Comparison of ENCODE assay signal across 8 cellular contexts in genomic region chr20:38057351-38057972, GRCh38. TPM values are rescaled to one million over a fixed set of nuclear protein-coding genes. Genes with fewer than 3 reads are reported as not detected.
DNase-seq lines count a peak whose midpoint lies in the region; ATAC-seq and TF ChIP-seq lines count a peak whose summit lies in the region.

No MANE protein-coding gene starts in this region.

- intact Hi-C loops in gastrocnemius medialis (cut with DNase I; ENCODE audit: low total_unique reads), result loop anchor here (1.0 to 10.0 kb wide), 5 partner anchors 108 to 490 kb away; partner anchors contain the start of genes BPI and TGM2

- peak; percentile 85 to 94 (median 88) for TF ChIP-seq CTCF in gastrocnemius medialis (IDR thresholded peaks at IDR 0.05 in 4 of 5, conservative IDR thresholded peaks at IDR 0.05 in 1 of 5)

- no peaks in the 10 kb centered on the region for H3K9me3 Mint-ChIP-seq in CD8-positive, alpha-beta memory T cell

- H3K36me3 ChIP-seq in CD8-positive, alpha-beta memory T cell (ENCODE audit: insufficient read depth, low read length), result peaks cover 42% of the 10 kb centered on the region
- H3K36me3 ChIP-seq in GM23248 (ENCODE audit: low read depth) (peaks cover 36% of the 10 kb centered on the region), gastrocnemius medialis (peaks cover 0 to 51% of the 10 kb centered on the region in 2 donors)

- peaks cover 61% of the 10 kb centered on the region for H3K79me2 ChIP-seq in GM23248 (ENCODE audit: insufficient read depth)

- DNase-seq in CD8-positive, alpha-beta memory T cell, result peak; percentile 55 to 81 (median 74)
- peak; percentile 83 for DNase-seq in GM23248
- DNase-seq in NCI-H1694 treated with DMSO at 0.1 percent for 48 hours (lab: John Stamatoyannopoulos, UW), result peak; percentile 22
- DNase-seq in T-helper 9 cell, result peak; percentile 81
- peak in 50 of 58 donors; percentile 3 to 90 (median 36) for DNase-seq in anterior cingulate cortex (lab: John Stamatoyannopoulos, UW)
- DNase-seq in hepatic stellate cell (ENCODE audit: low spot score), result peak; percentile 53
- DNase-seq in gastrocnemius medialis, result peak; percentile 59 to 73

- no peaks in the 10 kb centered on the region for H3K27me3 Mint-ChIP-seq in CD8-positive, alpha-beta memory T cell

- no peak overlapping the region for H3K4me3 Mint-ChIP-seq in CD8-positive, alpha-beta memory T cell

- no peaks in the 10 kb centered on the region for H3K27me3 ChIP-seq in CD8-positive, alpha-beta memory T cell (ENCODE audit: insufficient read depth, low read length, poor library complexity, severe bottlenecking)
- H3K27me3 ChIP-seq in GM23248 (replicated peaks; ENCODE audit: insufficient read depth) (no peaks in the 10 kb centered on the region), gastrocnemius medialis (no peaks in the 10 kb centered on the region)

- H3K27ac Mint-ChIP-seq in CD8-positive, alpha-beta memory T cell, result peak overlapping the region in 7 of 8 donors; percentile 13 to 85 (median 47)

- H3K4me2 ChIP-seq in GM23248 (ENCODE audit: unreplicated experiment), result no peak overlapping the region

- H3K9me2 ChIP-seq in GM23248 (ENCODE audit: insufficient read depth), result no peaks in the 10 kb centered on the region

- H3K9me3 ChIP-seq in CD8-positive, alpha-beta memory T cell (ENCODE audit: low read length), result no peaks in the 10 kb centered on the region
- no peaks in the 10 kb centered on the region for H3K9me3 ChIP-seq in GM23248 (ENCODE audit: low read depth)
- no peaks in the 10 kb centered on the region for H3K9me3 ChIP-seq in gastrocnemius medialis

- POLR2A ChIA-PET in CD8-positive, alpha-beta memory T cell (lab: Charles Lee), result no interaction called here

- no peak overlapping the region for H3K9ac ChIP-seq in GM23248

- peaks cover 8 to 60% (median 16%) of the 10 kb centered on the region in 3 donors for H3K36me3 Mint-ChIP-seq in CD8-positive, alpha-beta memory T cell

- H3K27ac ChIP-seq in CD8-positive, alpha-beta memory T cell (ENCODE audit: low read depth, low read length), result no peak overlapping the region
- H3K27ac ChIP-seq in GM23248 (no peak overlapping the region), gastrocnemius medialis (peak overlapping the region in 3 of 4 donors; percentile 8 to 42 (median 14))

- CTCF ChIA-PET in CD8-positive, alpha-beta memory T cell (lab: Charles Lee), result interaction anchor here (0.6 to 3.1 kb wide), 16 partner anchors 9 to 167 kb away, joined by 3 to 33 read pairs (median 4); no protein-coding TSS in a partner anchor

- TF ChIP-seq POLR2A in gastrocnemius medialis (IDR thresholded peaks at IDR 0.05), result no peak

- in situ Hi-C loops in GM23248 (cut with MboI), result loop anchor here (10.0 kb wide), 2 partner anchors 267 to 357 kb away; no protein-coding TSS in a partner anchor
- in situ Hi-C loops in gastrocnemius medialis (cut with MboI; ENCODE audit: low sequenced_read_pairs in 4 of 4), result loop anchor here (5.0 to 25.0 kb wide), 5 partner anchors 105 to 280 kb away; partner anchors contain the start of genes TGM2 (in 2 of the 4) and LBP (in 1 of the 4)

- peaks cover 11% of the 10 kb centered on the region; the same call in 1 of the 2 replicates for H4K20me1 ChIP-seq in GM23248 (ENCODE audit: insufficient read depth)

- ATAC-seq in gastrocnemius medialis, result peak; percentile 67 to 90
- ATAC-seq in HG03025 (IDR thresholded peaks at IDR 0.05; ENCODE audit: low FRiP score, unreplicated experiment), result no peak

- 16 to 20% methylated on average over 7 of the region's 7 CpGs for WGBS in GM23248 (ENCODE audit: low coverage in 1 of 2, low lambda C conversion rate in 2 of 2, missing lambda C conversion rate in 2 of 2), 2 experiments

- peaks cover 25% of the 10 kb centered on the region; the same call in 1 of the 2 replicates for H3F3A ChIP-seq in GM23248 (ENCODE audit: insufficient read depth)

- H3K4me1 ChIP-seq in CD8-positive, alpha-beta memory T cell (ENCODE audit: insufficient read depth, low read length), result no peaks in the 10 kb centered on the region
- H3K4me1 ChIP-seq in GM23248 (ENCODE audit: insufficient read depth), result peaks cover 13% of the 10 kb centered on the region; the same call in 1 of the 2 replicates
- H3K4me1 ChIP-seq in gastrocnemius medialis, result peaks cover 26 to 28% of the 10 kb centered on the region in 2 donors

- no peak overlapping the region for H2AFZ ChIP-seq in GM23248

- no peak overlapping the region for H3K4me3 ChIP-seq in CD8-positive, alpha-beta memory T cell (ENCODE audit: low read length)
- H3K4me3 ChIP-seq in GM23248 (no peak overlapping the region), gastrocnemius medialis (no peak overlapping the region)

- peaks cover 12 to 38% (median 21%) of the 10 kb centered on the region in 3 donors for H3K4me1 Mint-ChIP-seq in CD8-positive, alpha-beta memory T cell

RNA-seq across cellular contexts. Expression of gene RPRD1B, which starts 23.9 kb away (rescaled TPM):
- total RNA-seq in CD8-positive, alpha-beta memory T cell, result 10 to 100 TPM; 39.1 TPM
- 5.2 TPM for polyA plus RNA-seq in CD8-positive, alpha-beta memory T cell
- 13.5 and 19.6 TPM in 2 replicates for total RNA-seq in GM23248 (2014; rRNA removed; shearing (Covaris generic))
- polyA plus RNA-seq in GM23248 (2016; fragmentation: Nextera tagmentation; extraction: Ambion mirVana), result 14.4 and 15.6 TPM in 2 replicates
- total RNA-seq in gastrocnemius medialis, result 10 to 100 TPM; 25.2 to 61.0 (median 40.6) TPM

RNA-seq across cellular contexts. Expression of gene TTI1, which starts 24.2 kb away (rescaled TPM):
- 10 to 100 TPM; 40.5 to 41.6 TPM for total RNA-seq in CD8-positive, alpha-beta memory T cell
- 16.7 TPM for polyA plus RNA-seq in CD8-positive, alpha-beta memory T cell
- total RNA-seq in GM23248 (2014; rRNA removed; shearing (Covaris generic)), result 9.9 and 12.1 TPM in 2 replicates
- 12.2 and 13.3 TPM in 2 replicates for polyA plus RNA-seq in GM23248 (2016; fragmentation: Nextera tagmentation; extraction: Ambion mirVana)
- 10 to 100 TPM; 14.8 to 25.4 (median 20.3) TPM for total RNA-seq in gastrocnemius medialis

Comparison
In these comparisons a context has a peak if more than half of its experiments do, and no peak if none do; other contexts are left out.
1. DNase-seq: peak in every context shown above with its lines; median percentile 83 in GM23248; 81 in T-helper 9 cell; 74 in CD8-positive, alpha-beta memory T cell; 66 in gastrocnemius medialis; 53 in hepatic stellate cell; 36 in anterior cingulate cortex; 22 in NCI-H1694 treated with DMSO at 0.1 percent for 48 hours.
2. H3K27ac ChIP-seq: peak in gastrocnemius medialis (3 of 4); none in CD8-positive, alpha-beta memory T cell (single experiment) and GM23248 (single experiment).